In the genomic region with DNA sequence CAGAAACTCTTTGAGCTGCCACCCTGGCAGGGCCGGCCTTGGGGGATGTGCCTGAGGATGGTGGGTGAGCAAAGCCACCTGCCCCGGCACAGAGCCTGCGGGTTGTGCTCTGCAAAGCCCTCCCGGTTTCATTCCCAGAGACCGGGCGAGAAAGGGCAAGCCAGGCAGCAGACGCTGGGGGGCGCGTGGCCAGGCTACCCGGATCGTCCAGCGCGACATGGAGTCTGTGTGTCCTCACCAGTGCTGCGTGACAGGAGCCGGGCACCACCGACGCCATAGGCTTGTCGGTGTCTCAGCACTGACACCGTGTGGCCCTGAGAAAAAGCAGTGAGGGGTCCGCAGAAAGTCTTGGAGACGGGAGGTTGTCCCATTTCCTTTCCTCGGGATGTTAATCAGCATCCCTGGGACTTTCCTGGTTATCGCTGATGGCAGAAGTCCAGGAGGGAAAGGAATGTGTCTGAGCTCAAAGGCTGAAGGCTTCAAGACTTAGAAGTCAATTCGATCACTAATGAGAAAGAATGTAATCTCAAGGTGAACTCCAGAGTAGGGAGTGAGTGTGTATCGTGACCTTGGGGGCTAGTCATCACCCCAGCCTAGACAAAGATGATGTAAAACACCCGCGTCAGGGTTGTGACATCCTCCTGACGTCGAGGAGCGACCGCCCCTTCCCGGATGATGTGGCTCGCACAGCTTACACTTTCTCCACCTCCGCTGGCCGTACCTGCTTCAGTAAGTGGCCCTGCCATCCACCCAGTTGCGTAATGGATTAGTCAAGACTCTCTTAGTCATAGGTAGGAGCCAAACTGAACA, we compare ENCODE assay signal across 1 cellular context.
A peak's percentile ranks its signal among the peaks of the same experiment; 100 is the strongest.
TF ChIP-seq lines count a peak whose summit lies in the region.

No MANE protein-coding gene starts in this region.

TF ChIP-seq in IMR-90, 13 proteins besides CTCF, POLR2A, EP300 and RAD21:
- TF ChIP-seq MAZ (IDR thresholded peaks at IDR 0.05; ENCODE audit: borderline replicate concordance, low read depth, low read length) (no peak), CHD1 (IDR thresholded peaks at IDR 0.05; ENCODE audit: low read depth, low read length) (no peak), SMC3 (IDR thresholded peaks at IDR 0.05; ENCODE audit: low read depth, low read length) (peak; percentile 52), RFX5 (IDR thresholded peaks at IDR 0.05; ENCODE audit: low read depth, low read length) (no peak), BHLHE40 (IDR thresholded peaks at IDR 0.05; ENCODE audit: low read depth, low read length) (no peak), RCOR1 (IDR thresholded peaks at IDR 0.05; ENCODE audit: insufficient replicate concordance, low read length) (no peak), FOS (IDR thresholded peaks at IDR 0.05; ENCODE audit: low read depth, low read length) (no peak), CEBPB (IDR thresholded peaks at IDR 0.05; ENCODE audit: low read depth, low read length) (peak; percentile 91), MAFK (IDR thresholded peaks at IDR 0.05; ENCODE audit: low read depth, low read length) (no peak)
- TF ChIP-seq, protein P1, sequence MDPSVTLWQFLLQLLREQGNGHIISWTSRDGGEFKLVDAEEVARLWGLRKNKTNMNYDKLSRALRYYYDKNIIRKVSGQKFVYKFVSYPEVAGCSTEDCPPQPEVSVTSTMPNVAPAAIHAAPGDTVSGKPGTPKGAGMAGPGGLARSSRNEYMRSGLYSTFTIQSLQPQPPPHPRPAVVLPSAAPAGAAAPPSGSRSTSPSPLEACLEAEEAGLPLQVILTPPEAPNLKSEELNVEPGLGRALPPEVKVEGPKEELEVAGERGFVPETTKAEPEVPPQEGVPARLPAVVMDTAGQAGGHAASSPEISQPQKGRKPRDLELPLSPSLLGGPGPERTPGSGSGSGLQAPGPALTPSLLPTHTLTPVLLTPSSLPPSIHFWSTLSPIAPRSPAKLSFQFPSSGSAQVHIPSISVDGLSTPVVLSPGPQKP (IDR thresholded peaks at IDR 0.05; ENCODE audit: borderline replicate concordance, low read depth, low read length) = no peak
- TF ChIP-seq, protein P2, sequence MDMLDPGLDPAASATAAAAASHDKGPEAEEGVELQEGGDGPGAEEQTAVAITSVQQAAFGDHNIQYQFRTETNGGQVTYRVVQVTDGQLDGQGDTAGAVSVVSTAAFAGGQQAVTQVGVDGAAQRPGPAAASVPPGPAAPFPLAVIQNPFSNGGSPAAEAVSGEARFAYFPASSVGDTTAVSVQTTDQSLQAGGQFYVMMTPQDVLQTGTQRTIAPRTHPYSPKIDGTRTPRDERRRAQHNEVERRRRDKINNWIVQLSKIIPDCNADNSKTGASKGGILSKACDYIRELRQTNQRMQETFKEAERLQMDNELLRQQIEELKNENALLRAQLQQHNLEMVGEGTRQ (IDR thresholded peaks at IDR 0.05; ENCODE audit: low read depth, low read length) = no peak
